9 cellular contexts compared by ENCODE assay signal in the genomic region with DNA sequence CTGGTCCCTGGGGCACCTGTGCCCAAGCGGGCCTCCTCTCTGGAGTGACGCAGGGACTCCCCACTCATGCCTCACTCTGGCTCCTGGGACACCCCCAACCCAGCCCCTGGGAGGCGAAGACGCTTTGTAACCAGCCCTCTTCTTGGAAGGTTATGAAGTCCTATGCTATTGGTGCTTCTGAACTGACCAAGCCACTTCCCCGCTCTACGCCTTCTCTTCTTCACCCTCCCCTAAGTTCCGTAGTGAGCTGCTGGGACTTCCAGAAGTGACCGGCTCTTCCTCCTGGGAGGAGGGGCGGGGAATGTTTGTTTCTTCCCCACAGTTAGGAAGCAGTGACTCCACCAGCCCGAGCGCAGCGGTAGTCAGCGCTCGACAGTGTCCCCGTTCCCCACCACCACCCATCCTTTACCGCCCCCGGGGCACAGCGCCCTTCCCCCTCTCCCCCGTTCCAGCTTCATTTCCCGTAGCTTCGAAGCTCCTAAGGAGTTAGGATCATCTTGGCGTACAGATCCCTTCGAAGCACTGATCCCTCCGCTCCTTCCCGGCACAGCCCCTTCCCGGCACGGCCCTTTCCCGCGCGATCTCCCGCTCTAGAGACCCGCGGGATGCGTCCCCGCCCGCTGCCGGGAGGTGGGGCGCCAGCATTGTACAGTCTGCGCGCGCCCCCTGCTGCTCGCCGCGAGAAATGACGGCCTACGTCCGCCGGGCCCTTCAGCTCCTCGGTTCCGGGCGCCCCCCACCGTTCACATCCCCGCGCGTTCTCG. TPM values are rescaled to one million over a fixed set of nuclear protein-coding genes. Genes with fewer than 3 reads are reported as not detected.
A peak's percentile ranks its signal among the peaks of the same experiment; 100 is the strongest.
DNase-seq lines count a peak whose midpoint lies in the region; ATAC-seq and TF ChIP-seq lines count a peak whose summit lies in the region.
"Had no signal": no experiment of that assay in that cellular context is flagged by ENCODE, and none has a peak within 500 bp of the region (broad histone marks: within the 10 kb centered on the region; RNA-seq: fewer than 3 reads in every experiment).

No MANE protein-coding gene starts in this region.

- H3K27ac Mint-ChIP-seq in endothelial cell (ENCODE audit: unreplicated experiment), result no peak overlapping the region

- peak; percentile 96 for TF ChIP-seq CTCF in endothelial cell (IDR thresholded peaks at IDR 0.05; ENCODE audit: unreplicated experiment)

- peak; percentile 69 for ATAC-seq in GM21360 (IDR thresholded peaks at IDR 0.05; ENCODE audit: unreplicated experiment)

- H3K27me3 Mint-ChIP-seq in endothelial cell (ENCODE audit: unreplicated experiment), result peaks cover 22% of the 10 kb centered on the region

- peaks cover 9% of the 10 kb centered on the region for H3K4me1 Mint-ChIP-seq in endothelial cell (ENCODE audit: unreplicated experiment)

- DNase-seq in COR-L47 (lab: John Stamatoyannopoulos, UW) (peak; percentile 89), HS-5 (ENCODE audit: low read depth) (peak; percentile 45), NOMO-1 (lab: John Stamatoyannopoulos, UW; ENCODE audit: unreplicated experiment in 2 of 2) (peak; percentile 71 to 73), endothelial cell (ENCODE audit: low spot score) (peak; percentile 98), midbrain (lab: John Stamatoyannopoulos, UW) (peak; percentile 87)
- peak; percentile 61 for DNase-seq in activated CD8-positive, alpha-beta memory T cell treated with anti-CD3 and anti-CD28 coated beads, Interleukin-2, amount 50 U/mL, for 1 hour (ENCODE audit: extremely low read depth)
- DNase-seq in stimulated activated CD8-positive, alpha-beta memory T cell treated with anti-CD3 and anti-CD28 coated beads, Interleukin-15, amount 100 ng/mL, for 4 hours (ENCODE audit: low read depth in 2 of 2), result peak; percentile 68 to 78

- peak overlapping the region; percentile 89 for H3K4me3 Mint-ChIP-seq in endothelial cell (ENCODE audit: unreplicated experiment)

- no peaks in the 10 kb centered on the region for H3K9me3 Mint-ChIP-seq in endothelial cell (ENCODE audit: unreplicated experiment)

- H3K36me3 Mint-ChIP-seq in endothelial cell (ENCODE audit: low read depth, unreplicated experiment), result no peaks in the 10 kb centered on the region

RNA-seq across cellular contexts. Expression of gene NOTO, which starts 25.3 kb away (rescaled TPM):
- not detected for total RNA-seq in endothelial cell (ENCODE audit: unreplicated experiment)
- total RNA-seq: temporal lobe had no signal

RNA-seq across cellular contexts. Expression of gene SMYD5, which starts 37.0 kb away (rescaled TPM):
- 17.0 TPM for total RNA-seq in endothelial cell (ENCODE audit: unreplicated experiment)

RNA-seq across cellular contexts. Expression of gene PRADC1, which starts 56.0 kb away (rescaled TPM):
- total RNA-seq in endothelial cell (ENCODE audit: unreplicated experiment), result 24.1 TPM

RNA-seq across cellular contexts. Expression of gene CCT7, which starts 57.0 kb away (rescaled TPM):
- total RNA-seq in endothelial cell (ENCODE audit: unreplicated experiment), result 183 TPM

Comparison
In these comparisons a context has a peak if more than half of its experiments do, and no peak if none do; other contexts are left out.
1. Peak in every context shown above with its lines: DNase-seq and ATAC-seq.
2. DNase-seq: peak in every context shown above with its lines; median percentile 98 in endothelial cell; 89 in COR-L47; 87 in midbrain; 73 in stimulated activated CD8-positive, alpha-beta memory T cell treated with anti-CD3 and anti-CD28 coated beads, Interleukin-15, amount 100 ng/mL, for 4 hours; 72 in NOMO-1; 61 in activated CD8-positive, alpha-beta memory T cell treated with anti-CD3 and anti-CD28 coated beads, Interleukin-2, amount 50 U/mL, for 1 hour; 45 in HS-5.